In the genomic region with DNA sequence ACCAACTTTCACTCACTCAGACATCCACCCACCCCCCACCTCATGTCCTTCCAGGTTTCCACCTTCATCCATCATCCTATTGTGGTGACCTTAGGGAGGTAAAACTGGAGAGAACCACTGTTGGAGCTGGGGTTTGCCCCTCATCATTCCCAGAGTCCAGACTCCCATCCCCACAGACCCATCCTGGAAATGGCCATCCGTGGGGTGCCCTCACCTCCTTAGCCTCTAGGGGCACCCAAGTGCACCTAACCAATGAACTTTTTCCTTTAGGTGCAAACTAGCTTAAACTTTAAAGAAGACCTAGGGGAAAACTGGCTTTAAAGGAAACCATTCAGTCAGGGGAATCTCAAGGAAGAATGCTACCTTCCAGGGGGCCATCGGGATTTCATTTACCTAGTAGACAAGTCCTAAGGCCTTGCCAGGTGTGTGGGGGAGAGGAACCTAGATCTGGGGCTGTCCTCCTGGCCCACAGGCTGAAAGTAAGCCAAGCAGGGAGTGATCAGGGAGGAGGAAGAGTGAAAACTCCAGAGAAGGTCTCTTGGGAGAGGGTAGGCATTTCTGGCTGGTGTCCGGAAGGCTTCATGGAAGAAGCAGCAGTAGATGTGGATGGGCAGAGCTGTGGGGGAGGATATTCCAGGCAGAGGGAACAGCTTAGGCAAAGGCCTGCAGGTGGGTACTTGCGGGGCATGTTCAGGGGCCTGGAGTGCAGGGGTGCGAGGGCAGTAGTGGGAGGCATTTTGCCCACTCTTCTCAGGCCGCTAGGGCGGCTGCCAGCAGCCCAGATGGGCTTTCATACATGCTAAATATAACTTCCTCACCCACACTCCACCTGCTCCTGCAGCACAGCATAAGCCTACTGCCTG, we compare ENCODE assay signal across 8 cellular contexts. TPM values are rescaled to one million over a fixed set of nuclear protein-coding genes. Genes with fewer than 3 reads are reported as not detected.
A peak's percentile ranks its signal among the peaks of the same experiment; 100 is the strongest.
DNase-seq lines count a peak whose midpoint lies in the region; ATAC-seq and TF ChIP-seq lines count a peak whose summit lies in the region.

No MANE protein-coding gene starts in this region.

- H3K27me3 ChIP-seq in CD4-positive, alpha-beta T cell (ENCODE audit: control insufficient read depth, insufficient read depth, low read length), result no peaks in the 10 kb centered on the region
- H3K27me3 ChIP-seq in H7 (ENCODE audit: control insufficient read depth, insufficient read depth, low read length) (peaks cover 13% of the 10 kb centered on the region), stomach (no peaks in the 10 kb centered on the region)

- H3K4me1 ChIP-seq in stomach, result peaks cover 50 to 84% (median 64%) of the 10 kb centered on the region in 4 donors

- H3K36me3 Mint-ChIP-seq in CD4-positive, alpha-beta T cell (ENCODE audit: low read depth), result peaks cover 75% of the 10 kb centered on the region
- peaks cover 49% of the 10 kb centered on the region for H3K36me3 Mint-ChIP-seq in activated B cell treated with CpG ODN at 0.5 μM for 24 hours (ENCODE audit: low read depth)

- no peak overlapping the region for H3K27ac ChIP-seq in CD4-positive, alpha-beta T cell (ENCODE audit: low read depth, low read length)
- H3K27ac ChIP-seq in stomach, result peak overlapping the region in 3 of 5 donors; percentile 5 to 43 (median 34)

- H3K36me3 ChIP-seq in H7 (replicated peaks; ENCODE audit: control insufficient read depth, insufficient read depth, low read length), result peaks cover 2% of the 10 kb centered on the region
- peaks cover 0 to 9% (median 2%) of the 10 kb centered on the region in 4 donors for H3K36me3 ChIP-seq in stomach

- POLR2A ChIA-PET in CD4-positive, alpha-beta T cell (lab: Charles Lee), result interaction anchor here (0.7 to 6.4 kb wide), 9 partner anchors 10 to 832 kb away, joined by 3 to 51 read pairs (median 3); a partner anchor contains a TSS
- POLR2A ChIA-PET in activated B cell treated with CpG ODN at 0.5 μM for 24 hours (lab: Charles Lee), result interaction anchor here (0.9 to 1.7 kb wide), 2 partner anchors 12 to 18 kb away, joined by 3 to 8 read pairs; a partner anchor contains a TSS

- intact Hi-C loops in CD4-positive, alpha-beta T cell (cut with DNase I, micrococcal nuclease), result no loop called here
- intact Hi-C loops in activated B cell treated with CpG ODN at 0.5 μM for 24 hours (cut with micrococcal nuclease) (no loop called here), stomach (cut with DNase I; ENCODE audit: low total_unique reads) (no loop called here)

- H3K4me3 Mint-ChIP-seq in CD4-positive, alpha-beta T cell, result peak overlapping the region; percentile 81
- H3K4me3 Mint-ChIP-seq in activated B cell treated with CpG ODN at 0.5 μM for 24 hours, result peak overlapping the region; percentile 21

- H3K4me3 ChIP-seq in H7 (ENCODE audit: insufficient read depth, low read depth, low read length), result no peak overlapping the region
- no peak overlapping the region for H3K4me3 ChIP-seq in fibroblast of mammary gland (ENCODE audit: control insufficient read depth, low read depth, low read length)
- no peak overlapping the region for H3K4me3 ChIP-seq in stomach

- peak overlapping the region; percentile 76 for H3K27ac Mint-ChIP-seq in CD4-positive, alpha-beta T cell
- H3K27ac Mint-ChIP-seq in activated B cell treated with CpG ODN at 0.5 μM for 24 hours, result peak overlapping the region; percentile 19

- TF ChIP-seq POLR2A in stomach (IDR thresholded peaks at IDR 0.05), result no peak

- no peak for TF ChIP-seq EP300 in stomach (IDR thresholded peaks at IDR 0.05)

- peaks cover 61% of the 10 kb centered on the region for H3K4me1 Mint-ChIP-seq in CD4-positive, alpha-beta T cell (ENCODE audit: low read depth)
- H3K4me1 Mint-ChIP-seq in activated B cell treated with CpG ODN at 0.5 μM for 24 hours, result peaks cover 59% of the 10 kb centered on the region

- H3K27me3 Mint-ChIP-seq in CD4-positive, alpha-beta T cell, result no peaks in the 10 kb centered on the region
- no peaks in the 10 kb centered on the region for H3K27me3 Mint-ChIP-seq in activated B cell treated with CpG ODN at 0.5 μM for 24 hours

- peak; percentile 18 for ATAC-seq in CD4-positive, alpha-beta T cell (ENCODE audit: poor library complexity)
- ATAC-seq in activated B cell treated with CpG ODN at 0.5 μM for 24 hours (ENCODE audit: low read depth), result no peak
- ATAC-seq in GM21423 (IDR thresholded peaks at IDR 0.05; ENCODE audit: unreplicated experiment), result no peak

- 60 to 77% (median 71%) methylated on average over 7 of the region's 7 CpGs for WGBS in stomach, 5 donors

- TF ChIP-seq CTCF in CD4-positive, alpha-beta T cell (IDR thresholded peaks at IDR 0.05), result peak; percentile 77
- no peak for TF ChIP-seq CTCF in activated B cell treated with CpG ODN at 0.5 μM for 24 hours (IDR thresholded peaks at IDR 0.05)
- TF ChIP-seq CTCF in fibroblast of mammary gland (conservative IDR thresholded peaks at IDR 0.05; ENCODE audit: control insufficient read depth, insufficient read depth, low read depth, low read length), result peak; percentile 76
- peak in 4 of 7 experiments; percentile 36 to 57 (median 42) for TF ChIP-seq CTCF in stomach (IDR thresholded peaks at IDR 0.05)

- DNase-seq in CD4-positive, alpha-beta T cell, result peak in 2 of 10 experiments; percentile 18 to 29
- peak; percentile 77 for DNase-seq in H7
- no peak for DNase-seq in activated B cell treated with CpG ODN at 0.5 μM for 24 hours
- peak; percentile 30 for DNase-seq in fibroblast of mammary gland (ENCODE audit: low read depth)
- DNase-seq in stomach, result no peak
- DNase-seq in NCI-H146 treated with DMSO at 0.1 percent for 48 hours (lab: John Stamatoyannopoulos, UW; ENCODE audit: unreplicated experiment), result no peak
- no peak for DNase-seq in HPDE6-E6E7 (ENCODE audit: extremely low spot score)

- CTCF ChIA-PET in CD4-positive, alpha-beta T cell (lab: Charles Lee), result interaction anchor here (0.6 to 6.2 kb wide), 14 partner anchors 8 to 118 kb away, joined by 3 to 60 read pairs (median 6); a partner anchor contains a TSS
- CTCF ChIA-PET in activated B cell treated with CpG ODN at 0.5 μM for 24 hours (lab: Charles Lee), result interaction anchor here (0.7 to 3.8 kb wide), 9 partner anchors 11 to 255 kb away, joined by 3 to 19 read pairs (median 4); a partner anchor contains a TSS

- H3K9me3 Mint-ChIP-seq in CD4-positive, alpha-beta T cell, result no peaks in the 10 kb centered on the region
- no peaks in the 10 kb centered on the region for H3K9me3 Mint-ChIP-seq in activated B cell treated with CpG ODN at 0.5 μM for 24 hours

- H3K9me3 ChIP-seq in CD4-positive, alpha-beta T cell (ENCODE audit: control insufficient read depth, low read length), result no peaks in the 10 kb centered on the region
- no peaks in the 10 kb centered on the region for H3K9me3 ChIP-seq in stomach

RNA-seq across cellular contexts. Expression of a gene that starts 11.6 kb away (rescaled TPM):
- total RNA-seq in CD4-positive, alpha-beta T cell, result 10 to 100 TPM; 34.7 to 35.3 TPM
- total RNA-seq in H7 (2014; rRNA removed; shearing (Covaris generic)), result 31.0 and 32.4 TPM in 2 replicates
- total RNA-seq in activated B cell treated with CpG ODN at 0.5 μM for 24 hours (50.6 and 58.3 TPM in 2 replicates), stomach (100 to 1,000 TPM in 1 of 5 donors, 10 to 100 TPM in 1, 1 to 10 TPM in 2, not detected in 1; 4.2 to 100 (median 12.5) TPM)
- polyA plus RNA-seq in stomach, result 10 to 100 TPM; 19.0 to 34.3 (median 26.9) TPM

RNA-seq across cellular contexts. Expression of a gene that starts 15.0 kb away (rescaled TPM):
- not detected for total RNA-seq in CD4-positive, alpha-beta T cell
- not detected in 2 replicates for total RNA-seq in H7 (2014; rRNA removed; shearing (Covaris generic))
- not detected in 2 replicates for total RNA-seq in activated B cell treated with CpG ODN at 0.5 μM for 24 hours
- total RNA-seq in stomach, result not detected
- polyA plus RNA-seq in stomach, result under 1 TPM in 1 of 3 donors, not detected in 2; 0.10 TPM

RNA-seq across cellular contexts. Expression of a gene that starts 17.8 kb away (rescaled TPM):
- 10 to 100 TPM; 54.5 to 55.6 TPM for total RNA-seq in CD4-positive, alpha-beta T cell
- total RNA-seq in H7 (2014; rRNA removed; shearing (Covaris generic)), result 221 and 225 TPM in 2 replicates
- total RNA-seq in activated B cell treated with CpG ODN at 0.5 μM for 24 hours (88.0 and 89.7 TPM in 2 replicates), stomach (100 to 1,000 TPM in 3 of 5 donors, 10 to 100 TPM in 2; 73.5 to 621 (median 187) TPM)
- polyA plus RNA-seq in stomach, result 100 to 1,000 TPM in 1 of 3 donors, 10 to 100 TPM in 2; 92.9 to 135 (median 98.0) TPM

RNA-seq across cellular contexts. Expression of a gene that starts 31.2 kb away (rescaled TPM):
- total RNA-seq in CD4-positive, alpha-beta T cell, result not detected
- not detected in 2 replicates for total RNA-seq in H7 (2014; rRNA removed; shearing (Covaris generic))
- total RNA-seq in activated B cell treated with CpG ODN at 0.5 μM for 24 hours (not detected in 2 replicates), stomach (not detected)
- not detected for polyA plus RNA-seq in stomach

RNA-seq across cellular contexts. Expression of a gene that starts 40.1 kb away (rescaled TPM):
- under 1 TPM; 0.20 to 0.60 TPM for total RNA-seq in CD4-positive, alpha-beta T cell
- 3.2 and 3.7 TPM in 2 replicates for total RNA-seq in H7 (2014; rRNA removed; shearing (Covaris generic))
- 0.31 TPM in 1 of 2 replicates, not detected in the other for total RNA-seq in activated B cell treated with CpG ODN at 0.5 μM for 24 hours
- total RNA-seq in stomach, result 10 to 100 TPM in 2 of 5 donors, not detected in 3; 52.4 to 68.3 TPM
- polyA plus RNA-seq in stomach, result 10 to 100 TPM in 1 of 3 donors, under 1 TPM in 1, not detected in 1; 0.50 to 13.6 TPM

Comparison
In these comparisons a context has a peak if more than half of its experiments do, and no peak if none do; other contexts are left out.
1. DNase-seq: peak in H7 (single experiment) and fibroblast of mammary gland (single experiment); none in activated B cell treated with CpG ODN at 0.5 μM for 24 hours (single experiment), stomach (single experiment), NCI-H146 treated with DMSO at 0.1 percent for 48 hours (single experiment) and HPDE6-E6E7 (single experiment).